8 cellular contexts compared by ENCODE assay signal in genomic region chr4:25144870-25145481, GRCh38. TPM values are rescaled to one million over a fixed set of nuclear protein-coding genes. Genes with fewer than 3 reads are reported as not detected.
A peak's percentile ranks its signal among the peaks of the same experiment; 100 is the strongest.
DNase-seq lines count a peak whose midpoint lies in the region; ATAC-seq and TF ChIP-seq lines count a peak whose summit lies in the region.

No MANE protein-coding gene starts in this region.

- H3K27ac Mint-ChIP-seq in brain, result no peak overlapping the region
- H3K27ac Mint-ChIP-seq in mesothelial cell of epicardium, result no peak overlapping the region

- no peaks in the 10 kb centered on the region for H3K9me3 Mint-ChIP-seq in brain
- no peaks in the 10 kb centered on the region for H3K9me3 Mint-ChIP-seq in mesothelial cell of epicardium

- H3K27me3 ChIP-seq in Loucy (ENCODE audit: insufficient read depth, low read length, poor library complexity, severe bottlenecking), result no peaks in the 10 kb centered on the region

- H3K79me2 ChIP-seq in Loucy (ENCODE audit: insufficient read depth, low read length), result no peaks in the 10 kb centered on the region

- DNase-seq in NCI-H1105 treated with DMSO at 0.1 percent for 48 hours (lab: John Stamatoyannopoulos, UW) (peak; percentile 25), NCI-H1105 (lab: John Stamatoyannopoulos, UW) (no peak), mesothelial cell of epicardium (ENCODE audit: low spot score in 2 of 2, unreplicated experiment in 2 of 2) (no peak), mucosa of gallbladder (ENCODE audit: low spot score) (no peak), COLO668 (lab: John Stamatoyannopoulos, UW; ENCODE audit: unreplicated experiment) (no peak)

- H3K9me2 ChIP-seq in Loucy (replicated peaks; ENCODE audit: low read depth, low read length), result no peaks in the 10 kb centered on the region

- no peaks in the 10 kb centered on the region for H4K20me1 ChIP-seq in Loucy (ENCODE audit: insufficient read depth, low read length, poor library complexity, severe bottlenecking)

- H3K36me3 Mint-ChIP-seq in brain, result peaks cover 15% of the 10 kb centered on the region
- H3K36me3 Mint-ChIP-seq in mesothelial cell of epicardium, result no peaks in the 10 kb centered on the region

- H3K4me3 Mint-ChIP-seq in brain (no peak overlapping the region), mesothelial cell of epicardium (no peak overlapping the region)

- peaks cover 9% of the 10 kb centered on the region; the same call in 1 of the 2 replicates for H3K36me3 ChIP-seq in Loucy (ENCODE audit: insufficient read depth, low read length)

- H3K27me3 Mint-ChIP-seq in brain (no peaks in the 10 kb centered on the region), mesothelial cell of epicardium (ENCODE audit: low read depth) (no peaks in the 10 kb centered on the region)

- H3K4me1 Mint-ChIP-seq in brain, result no peaks in the 10 kb centered on the region
- H3K4me1 Mint-ChIP-seq in mesothelial cell of epicardium, result no peaks in the 10 kb centered on the region

- H3K9ac ChIP-seq in Loucy (ENCODE audit: low read depth, low read length, poor library complexity, severe bottlenecking), result no peak overlapping the region

- no peak overlapping the region for H3K4me2 ChIP-seq in Loucy (ENCODE audit: low read depth, low read length, poor library complexity, severe bottlenecking)

- TF ChIP-seq CTCF in Loucy (conservative IDR thresholded peaks at IDR 0.05; ENCODE audit: low read length), result peak; percentile 80
- peak; percentile 76 to 78 for TF ChIP-seq CTCF in brain (conservative IDR thresholded peaks at IDR 0.05)
- TF ChIP-seq CTCF in mesothelial cell of epicardium (IDR thresholded peaks at IDR 0.05; ENCODE audit: unreplicated experiment), result peak; percentile 50

- H2AFZ ChIP-seq in Loucy (ENCODE audit: low read length), result no peak overlapping the region

- no peaks in the 10 kb centered on the region for H3K4me1 ChIP-seq in Loucy (ENCODE audit: insufficient read depth, low read length, poor library complexity, severe bottlenecking)

- H3K4me3 ChIP-seq in Loucy (ENCODE audit: low read length, poor library complexity, severe bottlenecking), result no peak overlapping the region

- no peaks in the 10 kb centered on the region for H3F3A ChIP-seq in Loucy (ENCODE audit: low read depth)

- ATAC-seq in GM19455 (IDR thresholded peaks at IDR 0.05; ENCODE audit: unreplicated experiment), result no peak

- no peaks in the 10 kb centered on the region for H3K9me3 ChIP-seq in Loucy (ENCODE audit: insufficient read depth, low read depth, low read length)

RNA-seq across cellular contexts. Expression of gene SEPSECS, which starts 15.3 kb away (rescaled TPM):
- 2.8 TPM for polyA plus RNA-seq in brain (ENCODE audit: insufficient read depth, low read depth, low replicate concordance)
- total RNA-seq in mesothelial cell of epicardium (8.9 to 10.3 TPM (median 9.2 TPM) in 3 replicates), mucosa of gallbladder (17.2 TPM)
